Comparison of ENCODE assay signal across 8 cellular contexts in genomic region chr19:40347476-40348124, GRCh38. TPM values are rescaled to one million over a fixed set of nuclear protein-coding genes. Genes with fewer than 3 reads are reported as not detected.
DNase-seq lines count a peak whose midpoint lies in the region; ATAC-seq and TF ChIP-seq lines count a peak whose summit lies in the region.

No MANE protein-coding gene starts in this region.

- H3K9me3 ChIP-seq in OCI-LY1 (ENCODE audit: low read length): no peaks in the 10 kb centered on the region

- H3K36me3 Mint-ChIP-seq in progenitor cell of endocrine pancreas (ENCODE audit: insufficient read depth): peaks cover under 1% of the 10 kb centered on the region

- DNase-seq in GM12865 (ENCODE audit: low read depth) (no peak), epithelial cell of proximal tubule (ENCODE audit: low read depth) (no peak), progenitor cell of endocrine pancreas (ENCODE audit: low spot score, unreplicated experiment) (no peak), midbrain (lab: John Stamatoyannopoulos, UW) (no peak), CD1c-positive myeloid dendritic cell (ENCODE audit: extremely low spot score) (no peak)
- no peak for DNase-seq in activated CD4-positive, alpha-beta T cell treated with anti-CD3 and anti-CD28 coated beads, Interleukin-2, amount 50 U/mL, for 1 hour

- peaks cover 19% of the 10 kb centered on the region for H3K4me1 ChIP-seq in OCI-LY1 (ENCODE audit: insufficient read depth, low read length, severe bottlenecking)

- peak overlapping the region; percentile 82 for H3K27ac Mint-ChIP-seq in progenitor cell of endocrine pancreas

- peak overlapping the region; percentile 89 for H3K9ac ChIP-seq in OCI-LY1 (ENCODE audit: low read length)

- peaks cover 14% of the 10 kb centered on the region for H3K79me2 ChIP-seq in OCI-LY1 (ENCODE audit: insufficient read depth, low read length)

- ATAC-seq in HG03439 (IDR thresholded peaks at IDR 0.05; ENCODE audit: unreplicated experiment): no peak

- TF ChIP-seq CTCF in GM12865 (IDR thresholded peaks at IDR 0.05; ENCODE audit: insufficient read depth, low read depth, low read length, missing control alignments): no peak
- no peak for TF ChIP-seq CTCF in OCI-LY1 (IDR thresholded peaks at IDR 0.05; ENCODE audit: low read length)
- TF ChIP-seq CTCF in epithelial cell of proximal tubule (conservative IDR thresholded peaks at IDR 0.05; ENCODE audit: low read depth, low read length): no peak
- no peak for TF ChIP-seq CTCF in progenitor cell of endocrine pancreas (IDR thresholded peaks at IDR 0.05; ENCODE audit: unreplicated experiment)

- H3K9me3 Mint-ChIP-seq in progenitor cell of endocrine pancreas (ENCODE audit: low read depth): no peaks in the 10 kb centered on the region

- no peak overlapping the region for H2AFZ ChIP-seq in OCI-LY1 (ENCODE audit: low read length)

- H3K4me3 ChIP-seq in GM12865 (ENCODE audit: low read depth, low read length) (peak overlapping the region; percentile 70), OCI-LY1 (ENCODE audit: low read depth, low read length, poor library complexity, severe bottlenecking) (peak overlapping the region; percentile 76), epithelial cell of proximal tubule (ENCODE audit: low read depth, low read length) (peak overlapping the region; percentile 66)

- no peaks in the 10 kb centered on the region for H3K27me3 Mint-ChIP-seq in progenitor cell of endocrine pancreas

- no peaks in the 10 kb centered on the region for H4K20me1 ChIP-seq in OCI-LY1 (ENCODE audit: insufficient read depth, low read length)

- peak overlapping the region; percentile 99 for H3K4me2 ChIP-seq in OCI-LY1 (ENCODE audit: low read length)

- peaks cover 13% of the 10 kb centered on the region for H3K4me1 Mint-ChIP-seq in progenitor cell of endocrine pancreas (ENCODE audit: low read depth)

- H3K4me3 Mint-ChIP-seq in progenitor cell of endocrine pancreas (ENCODE audit: low read depth): peak overlapping the region; percentile 91

- no peaks in the 10 kb centered on the region for H3K9me2 ChIP-seq in OCI-LY1 (ENCODE audit: low read depth, low read length)

- no peaks in the 10 kb centered on the region for H3F3A ChIP-seq in OCI-LY1 (ENCODE audit: insufficient read depth, low read length)

- H3K27ac ChIP-seq in OCI-LY1 (ENCODE audit: low read depth, low read length, poor library complexity, severe bottlenecking): peak overlapping the region; percentile 49

- H3K36me3 ChIP-seq in OCI-LY1 (ENCODE audit: insufficient read depth, low read length): peaks cover 3% of the 10 kb centered on the region; the same call in 1 of the 2 replicates

- H3K27me3 ChIP-seq in OCI-LY1 (ENCODE audit: insufficient read depth, low read length): no peaks in the 10 kb centered on the region

RNA-seq across cellular contexts. Expression of gene C19orf47, which starts 0.6 kb away (rescaled TPM):
- 10.6 and 13.5 TPM in 2 replicates for total RNA-seq in epithelial cell of proximal tubule
- total RNA-seq in progenitor cell of endocrine pancreas: 19.0 and 19.1 TPM in 2 replicates

RNA-seq across cellular contexts. Expression of gene PLD3, which starts 0.9 kb away (rescaled TPM):
- 148 and 284 TPM in 2 replicates for total RNA-seq in epithelial cell of proximal tubule
- 349 and 353 TPM in 2 replicates for total RNA-seq in progenitor cell of endocrine pancreas

RNA-seq across cellular contexts. Expression of gene HIPK4, which starts 42.4 kb away (rescaled TPM):
- total RNA-seq in epithelial cell of proximal tubule (not detected in 2 replicates), progenitor cell of endocrine pancreas (0.11 TPM in 1 of 2 replicates, not detected in the other)
